In the genomic region with DNA sequence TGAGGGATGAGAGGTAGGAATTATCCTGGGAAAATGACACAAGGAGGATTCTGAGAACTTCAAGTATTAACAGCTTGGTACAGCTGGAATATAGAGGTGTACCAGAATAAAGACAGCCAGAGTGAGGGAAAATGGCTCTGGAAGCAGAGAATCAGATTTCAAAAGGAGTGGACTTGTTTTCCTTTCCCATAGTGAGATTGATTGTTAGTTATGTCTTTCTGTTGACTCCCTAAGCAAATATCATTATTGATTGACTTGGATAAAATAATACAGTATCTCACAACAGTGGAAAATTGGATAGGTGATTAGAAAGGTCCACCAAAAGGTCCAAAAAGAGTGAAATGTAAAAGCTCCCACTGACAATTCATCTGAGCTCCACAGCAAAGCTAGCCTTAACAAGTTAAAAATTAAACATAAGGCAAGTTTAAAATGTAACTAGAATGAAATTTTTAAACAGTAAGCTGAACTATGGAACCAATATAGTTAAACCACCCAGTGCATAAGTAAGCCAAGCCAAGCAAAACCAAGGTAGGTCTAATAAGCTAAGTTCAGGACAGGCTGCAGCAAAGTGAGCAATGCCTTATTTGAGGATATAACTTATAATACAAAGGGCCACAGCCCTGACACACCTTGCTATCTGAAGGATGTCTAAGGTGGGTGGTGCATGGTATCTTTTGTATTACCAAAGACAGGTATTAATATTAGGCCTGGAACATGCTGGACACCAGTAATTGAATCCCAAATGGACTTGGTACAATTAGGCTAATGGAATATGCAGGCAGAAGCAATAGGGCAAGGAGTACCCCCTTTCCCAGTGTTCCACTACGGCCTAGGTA, we compare ENCODE assay signal across 1 cellular context.
TF ChIP-seq lines count a peak whose summit lies in the region.

No MANE protein-coding gene starts in this region.

TF ChIP-seq in HepG2, 621 proteins besides CTCF, POLR2A, EP300 and RAD21 (continued from another document):
- TF ChIP-seq, protein P1, sequence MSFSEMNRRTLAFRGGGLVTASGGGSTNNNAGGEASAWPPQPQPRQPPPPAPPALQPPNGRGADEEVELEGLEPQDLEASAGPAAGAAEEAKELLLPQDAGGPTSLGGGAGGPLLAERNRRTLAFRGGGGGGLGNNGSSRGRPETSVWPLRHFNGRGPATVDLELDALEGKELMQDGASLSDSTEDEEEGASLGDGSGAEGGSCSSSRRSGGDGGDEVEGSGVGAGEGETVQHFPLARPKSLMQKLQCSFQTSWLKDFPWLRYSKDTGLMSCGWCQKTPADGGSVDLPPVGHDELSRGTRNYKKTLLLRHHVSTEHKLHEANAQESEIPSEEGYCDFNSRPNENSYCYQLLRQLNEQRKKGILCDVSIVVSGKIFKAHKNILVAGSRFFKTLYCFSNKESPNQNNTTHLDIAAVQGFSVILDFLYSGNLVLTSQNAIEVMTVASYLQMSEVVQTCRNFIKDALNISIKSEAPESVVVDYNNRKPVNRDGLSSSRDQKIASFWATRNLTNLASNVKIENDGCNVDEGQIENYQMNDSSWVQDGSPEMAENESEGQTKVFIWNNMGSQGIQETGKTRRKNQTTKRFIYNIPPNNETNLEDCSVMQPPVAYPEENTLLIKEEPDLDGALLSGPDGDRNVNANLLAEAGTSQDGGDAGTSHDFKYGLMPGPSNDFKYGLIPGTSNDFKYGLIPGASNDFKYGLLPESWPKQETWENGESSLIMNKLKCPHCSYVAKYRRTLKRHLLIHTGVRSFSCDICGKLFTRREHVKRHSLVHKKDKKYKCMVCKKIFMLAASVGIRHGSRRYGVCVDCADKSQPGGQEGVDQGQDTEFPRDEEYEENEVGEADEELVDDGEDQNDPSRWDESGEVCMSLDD (CRISPR knock-in tag; IDR thresholded peaks at IDR 0.05; ENCODE audit: borderline replicate concordance): no peak
- TF ChIP-seq HNF4A (CRISPR knock-in tag; IDR thresholded peaks at IDR 0.05) (peak; percentile 57; the same call in 1 of the 2 replicates), SIX4 (CRISPR knock-in tag; IDR thresholded peaks at IDR 0.05) (peak; percentile 95), BRD4 (CRISPR knock-in tag; IDR thresholded peaks at IDR 0.05) (peak; percentile 15; the same call in 1 of the 2 replicates), POLR2AphosphoS5 (IDR thresholded peaks at IDR 0.05; ENCODE audit: low read depth, low read length) (peak; percentile 78), CHD4 (IDR thresholded peaks at IDR 0.05; ENCODE audit: borderline replicate concordance, low read length) (peak; percentile 9; the same call in 1 of the 2 replicates), HOXD1 (CRISPR knock-in tag; IDR thresholded peaks at IDR 0.05) (peak; percentile 11), MATR3 (CRISPR knock-in tag; IDR thresholded peaks at IDR 0.05) (no peak), PAWR (CRISPR knock-in tag; IDR thresholded peaks at IDR 0.05; ENCODE audit: borderline replicate concordance) (no peak), RFX1 (IDR thresholded peaks at IDR 0.05) (no peak), XRCC5 (optimal IDR thresholded peaks at IDR 0.05; ENCODE audit: low read length) (no peak), NFIB (CRISPR knock-in tag; IDR thresholded peaks at IDR 0.05; ENCODE audit: borderline replicate concordance) (no peak), ZNF598 (CRISPR knock-in tag; IDR thresholded peaks at IDR 0.05; ENCODE audit: borderline replicate concordance) (no peak), MED1 (CRISPR knock-in tag; IDR thresholded peaks at IDR 0.05) (peak; percentile 12), RBFOX2 (IDR thresholded peaks at IDR 0.05; ENCODE audit: low read depth, low read length) (peak; percentile 72), NFIC (IDR thresholded peaks at IDR 0.05; ENCODE audit: low read length) (no peak; the same call in none of the 2 replicates), ZNF878 (CRISPR knock-in tag; IDR thresholded peaks at IDR 0.05) (0 out of 2 replicates have a peak, but pooled peaks have one; percentile 21), HNF4G (IDR thresholded peaks at IDR 0.05; ENCODE audit: borderline replicate concordance, low read depth, low read length) (0 out of 2 replicates have a peak, but pooled peaks have one; percentile 1), HNF4G (CRISPR knock-in tag; IDR thresholded peaks at IDR 0.05; ENCODE audit: borderline replicate concordance, low read depth) (no peak), RORA (CRISPR knock-in tag; IDR thresholded peaks at IDR 0.05) (0 out of 2 replicates have a peak, but pooled peaks have one; percentile 12), MIXL1 (CRISPR knock-in tag; IDR thresholded peaks at IDR 0.05) (peak; percentile 32), ISL2 (CRISPR knock-in tag; IDR thresholded peaks at IDR 0.05) (0 out of 2 replicates have a peak, but pooled peaks have one; percentile 3), ZFP82 (CRISPR knock-in tag; IDR thresholded peaks at IDR 0.05; ENCODE audit: borderline replicate concordance) (no peak), YEATS2 (CRISPR knock-in tag; IDR thresholded peaks at IDR 0.05; ENCODE audit: borderline replicate concordance) (no peak), CREB1 (IDR thresholded peaks at IDR 0.05) (no peak), CREB1 (CRISPR knock-in tag; IDR thresholded peaks at IDR 0.05) (peak; percentile 59), ZSCAN12 (CRISPR knock-in tag; IDR thresholded peaks at IDR 0.05) (0 out of 2 replicates have a peak, but pooled peaks have one; percentile 57), CENPX (CRISPR knock-in tag; IDR thresholded peaks at IDR 0.05) (no peak), RFX5 (IDR thresholded peaks at IDR 0.05; ENCODE audit: low read depth, low read length) (no peak), PHF5A (CRISPR knock-in tag; IDR thresholded peaks at IDR 0.05; ENCODE audit: low read depth, unreplicated experiment) (peak; percentile 34), CC2D1A (CRISPR knock-in tag; IDR thresholded peaks at IDR 0.05) (0 out of 2 replicates have a peak, but pooled peaks have one; percentile 72), RFXAP (CRISPR knock-in tag; IDR thresholded peaks at IDR 0.05; ENCODE audit: borderline replicate concordance) (no peak), TBX2 (CRISPR knock-in tag; IDR thresholded peaks at IDR 0.05; ENCODE audit: borderline replicate concordance) (0 out of 2 replicates have a peak, but pooled peaks have one; percentile 31), ZNF263 (CRISPR knock-in tag; IDR thresholded peaks at IDR 0.05) (no peak), KAT8 (CRISPR knock-in tag; IDR thresholded peaks at IDR 0.05) (peak; percentile 20; the same call in 1 of the 2 replicates), MAFG (CRISPR knock-in tag; IDR thresholded peaks at IDR 0.05) (no peak), ZNF496 (CRISPR knock-in tag; IDR thresholded peaks at IDR 0.05; ENCODE audit: insufficient replicate concordance) (no peak), LCORL (IDR thresholded peaks at IDR 0.05) (no peak), LCORL (CRISPR knock-in tag; IDR thresholded peaks at IDR 0.05) (peak; percentile 2; the same call in 1 of the 2 replicates), MXD4 (CRISPR knock-in tag; IDR thresholded peaks at IDR 0.05) (no peak), GATA4 (IDR thresholded peaks at IDR 0.05; ENCODE audit: borderline replicate concordance, low read depth) (peak; percentile 16; the same call in 1 of the 2 replicates)
- TF ChIP-seq, protein P2, sequence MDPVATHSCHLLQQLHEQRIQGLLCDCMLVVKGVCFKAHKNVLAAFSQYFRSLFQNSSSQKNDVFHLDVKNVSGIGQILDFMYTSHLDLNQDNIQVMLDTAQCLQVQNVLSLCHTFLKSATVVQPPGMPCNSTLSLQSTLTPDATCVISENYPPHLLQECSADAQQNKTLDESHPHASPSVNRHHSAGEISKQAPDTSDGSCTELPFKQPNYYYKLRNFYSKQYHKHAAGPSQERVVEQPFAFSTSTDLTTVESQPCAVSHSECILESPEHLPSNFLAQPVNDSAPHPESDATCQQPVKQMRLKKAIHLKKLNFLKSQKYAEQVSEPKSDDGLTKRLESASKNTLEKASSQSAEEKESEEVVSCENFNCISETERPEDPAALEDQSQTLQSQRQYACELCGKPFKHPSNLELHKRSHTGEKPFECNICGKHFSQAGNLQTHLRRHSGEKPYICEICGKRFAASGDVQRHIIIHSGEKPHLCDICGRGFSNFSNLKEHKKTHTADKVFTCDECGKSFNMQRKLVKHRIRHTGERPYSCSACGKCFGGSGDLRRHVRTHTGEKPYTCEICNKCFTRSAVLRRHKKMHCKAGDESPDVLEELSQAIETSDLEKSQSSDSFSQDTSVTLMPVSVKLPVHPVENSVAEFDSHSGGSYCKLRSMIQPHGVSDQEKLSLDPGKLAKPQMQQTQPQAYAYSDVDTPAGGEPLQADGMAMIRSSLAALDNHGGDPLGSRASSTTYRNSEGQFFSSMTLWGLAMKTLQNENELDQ (CRISPR knock-in tag; IDR thresholded peaks at IDR 0.05; ENCODE audit: borderline replicate concordance): no peak
- TF ChIP-seq, protein P3, sequence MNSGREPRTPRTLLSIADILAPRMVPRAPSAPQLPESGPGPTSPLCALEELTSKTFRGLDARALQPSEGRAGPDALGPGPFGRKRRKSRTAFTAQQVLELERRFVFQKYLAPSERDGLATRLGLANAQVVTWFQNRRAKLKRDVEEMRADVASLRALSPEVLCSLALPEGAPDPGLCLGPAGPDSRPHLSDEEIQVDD (CRISPR knock-in tag; IDR thresholded peaks at IDR 0.05; ENCODE audit: borderline replicate concordance): no peak
- TF ChIP-seq, protein P4, sequence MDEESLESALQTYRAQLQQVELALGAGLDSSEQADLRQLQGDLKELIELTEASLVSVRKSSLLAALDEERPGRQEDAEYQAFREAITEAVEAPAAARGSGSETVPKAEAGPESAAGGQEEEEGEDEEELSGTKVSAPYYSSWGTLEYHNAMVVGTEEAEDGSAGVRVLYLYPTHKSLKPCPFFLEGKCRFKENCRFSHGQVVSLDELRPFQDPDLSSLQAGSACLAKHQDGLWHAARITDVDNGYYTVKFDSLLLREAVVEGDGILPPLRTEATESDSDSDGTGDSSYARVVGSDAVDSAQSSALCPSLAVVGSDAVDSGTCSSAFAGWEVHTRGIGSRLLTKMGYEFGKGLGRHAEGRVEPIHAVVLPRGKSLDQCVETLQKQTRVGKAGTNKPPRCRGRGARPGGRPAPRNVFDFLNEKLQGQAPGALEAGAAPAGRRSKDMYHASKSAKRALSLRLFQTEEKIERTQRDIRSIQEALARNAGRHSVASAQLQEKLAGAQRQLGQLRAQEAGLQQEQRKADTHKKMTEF (CRISPR knock-in tag; IDR thresholded peaks at IDR 0.05): 0 out of 2 replicates have a peak, but pooled peaks have one; percentile 41
- TF ChIP-seq, protein P5, sequence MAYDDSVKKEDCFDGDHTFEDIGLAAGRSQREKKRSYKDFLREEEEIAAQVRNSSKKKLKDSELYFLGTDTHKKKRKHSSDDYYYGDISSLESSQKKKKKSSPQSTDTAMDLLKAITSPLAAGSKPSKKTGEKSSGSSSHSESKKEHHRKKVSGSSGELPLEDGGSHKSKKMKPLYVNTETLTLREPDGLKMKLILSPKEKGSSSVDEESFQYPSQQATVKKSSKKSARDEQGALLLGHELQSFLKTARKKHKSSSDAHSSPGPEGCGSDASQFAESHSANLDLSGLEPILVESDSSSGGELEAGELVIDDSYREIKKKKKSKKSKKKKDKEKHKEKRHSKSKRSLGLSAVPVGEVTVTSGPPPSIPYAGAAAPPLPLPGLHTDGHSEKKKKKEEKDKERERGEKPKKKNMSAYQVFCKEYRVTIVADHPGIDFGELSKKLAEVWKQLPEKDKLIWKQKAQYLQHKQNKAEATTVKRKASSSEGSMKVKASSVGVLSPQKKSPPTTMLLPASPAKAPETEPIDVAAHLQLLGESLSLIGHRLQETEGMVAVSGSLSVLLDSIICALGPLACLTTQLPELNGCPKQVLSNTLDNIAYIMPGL (CRISPR knock-in tag; IDR thresholded peaks at IDR 0.05; ENCODE audit: borderline replicate concordance in 1 of 2, low read depth in 1 of 2): 0 out of 4 replicates have a peak, but pooled peaks of 1 of the 2 experiments have one; percentile 7
- TF ChIP-seq, protein P6, sequence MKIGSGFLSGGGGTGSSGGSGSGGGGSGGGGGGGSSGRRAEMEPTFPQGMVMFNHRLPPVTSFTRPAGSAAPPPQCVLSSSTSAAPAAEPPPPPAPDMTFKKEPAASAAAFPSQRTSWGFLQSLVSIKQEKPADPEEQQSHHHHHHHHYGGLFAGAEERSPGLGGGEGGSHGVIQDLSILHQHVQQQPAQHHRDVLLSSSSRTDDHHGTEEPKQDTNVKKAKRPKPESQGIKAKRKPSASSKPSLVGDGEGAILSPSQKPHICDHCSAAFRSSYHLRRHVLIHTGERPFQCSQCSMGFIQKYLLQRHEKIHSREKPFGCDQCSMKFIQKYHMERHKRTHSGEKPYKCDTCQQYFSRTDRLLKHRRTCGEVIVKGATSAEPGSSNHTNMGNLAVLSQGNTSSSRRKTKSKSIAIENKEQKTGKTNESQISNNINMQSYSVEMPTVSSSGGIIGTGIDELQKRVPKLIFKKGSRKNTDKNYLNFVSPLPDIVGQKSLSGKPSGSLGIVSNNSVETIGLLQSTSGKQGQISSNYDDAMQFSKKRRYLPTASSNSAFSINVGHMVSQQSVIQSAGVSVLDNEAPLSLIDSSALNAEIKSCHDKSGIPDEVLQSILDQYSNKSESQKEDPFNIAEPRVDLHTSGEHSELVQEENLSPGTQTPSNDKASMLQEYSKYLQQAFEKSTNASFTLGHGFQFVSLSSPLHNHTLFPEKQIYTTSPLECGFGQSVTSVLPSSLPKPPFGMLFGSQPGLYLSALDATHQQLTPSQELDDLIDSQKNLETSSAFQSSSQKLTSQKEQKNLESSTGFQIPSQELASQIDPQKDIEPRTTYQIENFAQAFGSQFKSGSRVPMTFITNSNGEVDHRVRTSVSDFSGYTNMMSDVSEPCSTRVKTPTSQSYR (CRISPR knock-in tag; IDR thresholded peaks at IDR 0.05; ENCODE audit: borderline replicate concordance): no peak
- TF ChIP-seq, protein P7, sequence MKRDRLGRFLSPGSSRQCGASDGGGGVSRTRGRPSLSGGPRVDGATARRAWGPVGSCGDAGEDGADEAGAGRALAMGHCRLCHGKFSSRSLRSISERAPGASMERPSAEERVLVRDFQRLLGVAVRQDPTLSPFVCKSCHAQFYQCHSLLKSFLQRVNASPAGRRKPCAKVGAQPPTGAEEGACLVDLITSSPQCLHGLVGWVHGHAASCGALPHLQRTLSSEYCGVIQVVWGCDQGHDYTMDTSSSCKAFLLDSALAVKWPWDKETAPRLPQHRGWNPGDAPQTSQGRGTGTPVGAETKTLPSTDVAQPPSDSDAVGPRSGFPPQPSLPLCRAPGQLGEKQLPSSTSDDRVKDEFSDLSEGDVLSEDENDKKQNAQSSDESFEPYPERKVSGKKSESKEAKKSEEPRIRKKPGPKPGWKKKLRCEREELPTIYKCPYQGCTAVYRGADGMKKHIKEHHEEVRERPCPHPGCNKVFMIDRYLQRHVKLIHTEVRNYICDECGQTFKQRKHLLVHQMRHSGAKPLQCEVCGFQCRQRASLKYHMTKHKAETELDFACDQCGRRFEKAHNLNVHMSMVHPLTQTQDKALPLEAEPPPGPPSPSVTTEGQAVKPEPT (CRISPR knock-in tag; IDR thresholded peaks at IDR 0.05; ENCODE audit: low read depth): no peak
- TF ChIP-seq, protein P8, sequence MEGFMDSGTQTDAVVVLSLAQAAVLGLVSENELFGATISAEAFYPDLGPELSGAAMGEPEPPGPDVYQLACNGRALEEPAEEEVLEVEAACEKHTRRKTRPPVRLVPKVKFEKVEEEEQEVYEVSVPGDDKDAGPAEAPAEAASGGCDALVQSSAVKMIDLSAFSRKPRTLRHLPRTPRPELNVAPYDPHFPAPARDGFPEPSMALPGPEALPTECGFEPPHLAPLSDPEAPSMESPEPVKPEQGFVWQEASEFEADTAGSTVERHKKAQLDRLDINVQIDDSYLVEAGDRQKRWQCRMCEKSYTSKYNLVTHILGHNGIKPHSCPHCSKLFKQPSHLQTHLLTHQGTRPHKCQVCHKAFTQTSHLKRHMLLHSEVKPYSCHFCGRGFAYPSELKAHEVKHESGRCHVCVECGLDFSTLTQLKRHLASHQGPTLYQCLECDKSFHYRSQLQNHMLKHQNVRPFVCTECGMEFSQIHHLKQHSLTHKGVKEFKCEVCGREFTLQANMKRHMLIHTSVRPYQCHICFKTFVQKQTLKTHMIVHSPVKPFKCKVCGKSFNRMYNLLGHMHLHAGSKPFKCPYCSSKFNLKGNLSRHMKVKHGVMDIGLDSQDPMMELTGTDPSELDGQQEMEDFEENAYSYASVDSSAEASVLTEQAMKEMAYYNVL (CRISPR knock-in tag; IDR thresholded peaks at IDR 0.05; ENCODE audit: borderline replicate concordance): peak; percentile 30; the same call in 1 of the 2 replicates
